10 cellular contexts compared by ENCODE assay signal in the genomic region with DNA sequence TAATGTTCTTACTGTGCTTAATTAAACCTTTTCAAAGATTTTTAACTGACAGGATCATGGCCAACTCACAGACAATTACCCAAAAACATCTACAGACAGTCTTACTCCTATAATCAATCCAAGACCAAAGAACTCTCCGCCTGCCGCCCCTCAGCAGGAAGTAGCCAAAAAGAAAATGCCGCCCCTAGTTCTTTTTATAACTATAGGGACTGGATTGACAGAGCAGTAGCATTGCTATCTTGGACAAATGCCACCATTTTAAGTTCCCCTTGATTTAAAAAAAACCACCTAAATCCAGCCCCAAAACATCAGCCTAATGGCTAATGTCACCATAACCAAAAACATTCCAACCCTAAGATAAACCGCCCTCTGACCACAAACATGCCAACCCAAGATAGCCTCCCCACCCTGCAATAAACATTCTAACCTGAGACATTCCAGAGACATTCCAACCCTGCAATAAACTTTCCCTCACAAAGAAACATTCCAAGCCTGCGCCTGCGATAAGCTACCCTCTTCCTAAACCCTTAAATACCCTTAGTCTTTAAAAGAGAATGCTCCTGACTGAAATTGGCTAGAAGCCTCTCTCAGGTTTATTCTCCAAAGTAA.
DNase-seq lines count a peak whose midpoint lies in the region; ATAC-seq, FAIRE-seq and TF ChIP-seq lines count a peak whose summit lies in the region.
"Had no signal": no experiment of that assay in that cellular context is flagged by ENCODE, and none has a peak within 500 bp of the region (broad histone marks: within the 10 kb centered on the region; RNA-seq: fewer than 3 reads in every experiment).

No MANE protein-coding gene starts in this region.

- H3K4me1 ChIP-seq in adipocyte (ENCODE audit: control insufficient read depth, insufficient read depth, low read length) (peaks cover 30% of the 10 kb centered on the region), testis (no peaks in the 10 kb centered on the region)

- no peak overlapping the region for H3K27ac Mint-ChIP-seq in natural killer cell treated with Interleukin-12 subunit alpha and Interleukin-12 subunit beta and Interleukin-15 and Interleukin-18, amount 100 ng/mL, for 72 hours

- TF ChIP-seq POLR2A in testis (IDR thresholded peaks at IDR 0.05): no peak

- H3K4me3 ChIP-seq in HFF-Myc (replicated peaks; ENCODE audit: low read depth, low read length) (no peak overlapping the region), adipocyte (ENCODE audit: low read length) (no peak overlapping the region), testis (no peak overlapping the region)

- no peak for ATAC-seq in natural killer cell treated with Interleukin-12 subunit alpha and Interleukin-12 subunit beta and Interleukin-15 and Interleukin-18, amount 100 ng/mL, for 72 hours
- ATAC-seq in HG03460 (IDR thresholded peaks at IDR 0.05; ENCODE audit: unreplicated experiment): no peak
- ATAC-seq: stimulated activated naive CD8-positive, alpha-beta T cell treated with anti-CD3 and anti-CD28 coated beads, Interleukin-15, amount 100 ng/mL, for 72 hours had no signal

- H3K9ac ChIP-seq in adipocyte (ENCODE audit: low read length): peak overlapping the region; percentile 47

- peak; percentile 66 for FAIRE-seq in urothelium cell line (lab: Jason Lieb, UNC)

- intact Hi-C loops in testis (cut with DNase I; ENCODE audit: low total_unique reads): no loop called here

- peaks cover 32 to 37% of the 10 kb centered on the region in 2 donors for H3K4me1 Mint-ChIP-seq in natural killer cell treated with Interleukin-12 subunit alpha and Interleukin-12 subunit beta and Interleukin-15 and Interleukin-18, amount 100 ng/mL, for 72 hours (ENCODE audit: low read depth in 2 of 2)

- no peaks in the 10 kb centered on the region for H3K9me3 ChIP-seq in adipocyte (ENCODE audit: control insufficient read depth, low read length)
- H3K9me3 ChIP-seq in testis: no peaks in the 10 kb centered on the region

- TF ChIP-seq CTCF in HFF-Myc (IDR thresholded peaks at IDR 0.05; ENCODE audit: low read depth, low read length, missing control alignments): no peak
- no peak for TF ChIP-seq CTCF in testis (IDR thresholded peaks at IDR 0.05)

- no peak overlapping the region for H3K4me3 Mint-ChIP-seq in natural killer cell treated with Interleukin-12 subunit alpha and Interleukin-12 subunit beta and Interleukin-15 and Interleukin-18, amount 100 ng/mL, for 72 hours
- H3K4me3 Mint-ChIP-seq: stimulated activated naive CD8-positive, alpha-beta T cell treated with anti-CD3 and anti-CD28 coated beads, Interleukin-15, amount 100 ng/mL, for 72 hours had no signal

- H3K27ac ChIP-seq in testis: no peak overlapping the region

- H3K36me3 Mint-ChIP-seq in natural killer cell treated with Interleukin-12 subunit alpha and Interleukin-12 subunit beta and Interleukin-15 and Interleukin-18, amount 100 ng/mL, for 72 hours: peaks cover 5% of the 10 kb centered on the region

- H3K27me3 Mint-ChIP-seq in natural killer cell treated with Interleukin-12 subunit alpha and Interleukin-12 subunit beta and Interleukin-15 and Interleukin-18, amount 100 ng/mL, for 72 hours: no peaks in the 10 kb centered on the region
- H3K27me3 Mint-ChIP-seq: naive B cell; stimulated activated naive CD8-positive, alpha-beta T cell treated with anti-CD3 and anti-CD28 coated beads, Interleukin-15, amount 100 ng/mL, for 72 hours had no signal

- DNase-seq in HFF-Myc (ENCODE audit: extremely low read depth, low read depth): peak; percentile 87
- DNase-seq in adipocyte (ENCODE audit: low read depth): peak; percentile 39
- DNase-seq in iris pigment epithelial cell (ENCODE audit: low read depth): peak; percentile 74
- DNase-seq in urothelium cell line (ENCODE audit: low spot score): peak; percentile 79
- no peak for DNase-seq in natural killer cell treated with Interleukin-12 subunit alpha and Interleukin-12 subunit beta and Interleukin-15 and Interleukin-18, amount 100 ng/mL, for 72 hours (ENCODE audit: low spot score)
- DNase-seq in testis: no peak
- DNase-seq: naive B cell; NCI-H345; stimulated activated naive CD8-positive, alpha-beta T cell treated with anti-CD3 and anti-CD28 coated beads, Interleukin-15, amount 100 ng/mL, for 72 hours had no signal

- peaks cover 7% of the 10 kb centered on the region for H3K27me3 ChIP-seq in adipocyte (replicated peaks; ENCODE audit: control insufficient read depth, insufficient read depth, low read length)
- no peaks in the 10 kb centered on the region for H3K27me3 ChIP-seq in testis

- H3K36me3 ChIP-seq in adipocyte (ENCODE audit: control insufficient read depth, insufficient read depth, low read length, severe bottlenecking) (no peaks in the 10 kb centered on the region), testis (ENCODE audit: low read depth, missing control alignments) (no peaks in the 10 kb centered on the region)

- no peaks in the 10 kb centered on the region for H3K9me3 Mint-ChIP-seq in natural killer cell treated with Interleukin-12 subunit alpha and Interleukin-12 subunit beta and Interleukin-15 and Interleukin-18, amount 100 ng/mL, for 72 hours

- WGBS in testis, 2 donors: 56 to 71% methylated on average over 6 of the region's 6 CpGs

Comparison
In these comparisons a context has a peak if more than half of its experiments do, and no peak if none do; other contexts are left out.
1. DNase-seq: peak in HFF-Myc (single experiment), adipocyte (single experiment), iris pigment epithelial cell (single experiment) and urothelium cell line (single experiment); none in natural killer cell treated with Interleukin-12 subunit alpha and Interleukin-12 subunit beta and Interleukin-15 and Interleukin-18, amount 100 ng/mL, for 72 hours (single experiment) and testis (single experiment).